ENCODE assay signal across 9 cellular contexts in genomic region chr20:57596998-57597939, GRCh38. TPM values are rescaled to one million over a fixed set of nuclear protein-coding genes. Genes with fewer than 3 reads are reported as not detected.
A peak's percentile ranks its signal among the peaks of the same experiment; 100 is the strongest.
DNase-seq lines count a peak whose midpoint lies in the region; ATAC-seq, FAIRE-seq and TF ChIP-seq lines count a peak whose summit lies in the region.
"Had no signal": no experiment of that assay in that cellular context is flagged by ENCODE, and none has a peak within 500 bp of the region (broad histone marks: within the 10 kb centered on the region; RNA-seq: fewer than 3 reads in every experiment).

No MANE protein-coding gene starts in this region.

- H3K4me1 ChIP-seq in HEK293 (ENCODE audit: control insufficient read depth, insufficient read depth, low read length) (no peaks in the 10 kb centered on the region), endodermal cell (ENCODE audit: control insufficient read depth, insufficient read depth, low read length) (no peaks in the 10 kb centered on the region), mucosa of descending colon (ENCODE audit: low read depth) (peaks cover 19% of the 10 kb centered on the region)

- CTCF ChIA-PET in HEK293 (lab: Yijun Ruan, JAX): interaction anchor here (0.5 to 7.9 kb wide), 22 partner anchors 9 to 1870 kb away, joined by 3 to 124 read pairs (median 4); no protein-coding TSS in a partner anchor

- no peaks in the 10 kb centered on the region for H3K27me3 ChIP-seq in endodermal cell (ENCODE audit: control insufficient read depth, insufficient read depth, low read length, poor library complexity, severe bottlenecking)

- WGBS in endodermal cell (ENCODE audit: insufficient coverage in 1 of 2, insufficient read length in 1 of 2), 2 experiments: 28 to 71% methylated on average over 8 to 39 of the region's 39 CpGs

- H3K9me3 ChIP-seq in HEK293 (ENCODE audit: control insufficient read depth, insufficient read depth, low read depth, low read length) (no peaks in the 10 kb centered on the region), endodermal cell (ENCODE audit: control insufficient read depth, low read length) (no peaks in the 10 kb centered on the region), mucosa of descending colon (no peaks in the 10 kb centered on the region)

- H3K36me3 ChIP-seq in HEK293 (ENCODE audit: control insufficient read depth in 2 of 2, insufficient read depth in 1 of 2, low read length in 2 of 2): no peaks in the 10 kb centered on the region
- no peaks in the 10 kb centered on the region for H3K36me3 ChIP-seq in endodermal cell (ENCODE audit: control insufficient read depth, insufficient read depth, low read length)
- H3K36me3 ChIP-seq in mucosa of descending colon (ENCODE audit: low read depth): no peaks in the 10 kb centered on the region

- H3K4me3 Mint-ChIP-seq in endodermal cell: no peak overlapping the region
- H3K4me3 Mint-ChIP-seq: activated naive CD8-positive, alpha-beta T cell had no signal

- intact Hi-C loops in mucosa of descending colon (cut with DNase I, micrococcal nuclease): loop anchor here (10.0 kb wide), 2 partner anchors 222 to 608 kb away; no protein-coding TSS in a partner anchor

- no peaks in the 10 kb centered on the region for H3K27me3 Mint-ChIP-seq in endodermal cell (ENCODE audit: insufficient read depth)
- H3K27me3 Mint-ChIP-seq: activated naive CD8-positive, alpha-beta T cell had no signal

- no peak overlapping the region for H3K9ac ChIP-seq in endodermal cell (ENCODE audit: extremely low read depth, low read length, poor library complexity, severe bottlenecking)

- H3K4me3 ChIP-seq in HEK293 (ENCODE audit: low read depth, low read length): no peak overlapping the region
- H3K4me3 ChIP-seq in endodermal cell (ENCODE audit: low read length): no peak overlapping the region
- no peak overlapping the region for H3K4me3 ChIP-seq in mucosa of descending colon

- no peak overlapping the region for H3K27ac ChIP-seq in HEK293 (ENCODE audit: extremely low read depth, low read depth, low read length)
- no peak overlapping the region for H3K27ac ChIP-seq in endodermal cell (ENCODE audit: low read depth, low read length)

- TF ChIP-seq CTCF in D721Med (IDR thresholded peaks at IDR 0.05; ENCODE audit: insufficient read depth, missing control alignments) (peak; percentile 77), HEK293 (tag by site-specific recombination; IDR thresholded peaks at IDR 0.05) (peak; percentile 92), endodermal cell (conservative IDR thresholded peaks at IDR 0.05) (peak; percentile 98), mucosa of descending colon (IDR thresholded peaks at IDR 0.05) (peak; percentile 91)

- H3K27ac Mint-ChIP-seq in endodermal cell: no peak overlapping the region
- H3K27ac Mint-ChIP-seq: activated naive CD8-positive, alpha-beta T cell had no signal

- peaks cover 5% of the 10 kb centered on the region for H3K4me1 Mint-ChIP-seq in endodermal cell

- ATAC-seq in mucosa of descending colon (peak; percentile 76), GM18858 (IDR thresholded peaks at IDR 0.05; ENCODE audit: unreplicated experiment) (no peak)

- POLR2A ChIA-PET in HEK293 (lab: Yijun Ruan, JAX): no interaction called here

- peak; percentile 76 for DNase-seq in D721Med (ENCODE audit: insufficient read length, low spot score)
- peak; percentile 15 for DNase-seq in NCI-H748 treated with DMSO at 0.1 percent for 48 hours (lab: John Stamatoyannopoulos, UW)
- peak; percentile 48 to 55 for DNase-seq in activated CD8-positive, alpha-beta memory T cell treated with anti-CD3 and anti-CD28 coated beads for 4 hours (ENCODE audit: low read depth in 2 of 2)
- DNase-seq in endodermal cell: peak; percentile 91
- peak; percentile 77 to 88 (median 85) for DNase-seq in mucosa of descending colon
- DNase-seq in stimulated activated CD8-positive, alpha-beta memory T cell treated with anti-CD3 and anti-CD28 coated beads, Interleukin-7, amount 100 ng/mL, for 24 hours (ENCODE audit: low read depth): peak; percentile 43

- no peaks in the 10 kb centered on the region for H3K36me3 Mint-ChIP-seq in endodermal cell (ENCODE audit: low read depth)
- H3K36me3 Mint-ChIP-seq: activated naive CD8-positive, alpha-beta T cell had no signal

- FAIRE-seq in D721Med (lab: Jason Lieb, UNC): no peak

- H3K9me3 Mint-ChIP-seq in endodermal cell: no peaks in the 10 kb centered on the region

TF ChIP-seq in HEK293, 187 proteins besides CTCF, POLR2A, EP300 and RAD21 (continues in another document):
- TF ChIP-seq SP2 (tag by site-specific recombination; IDR thresholded peaks at IDR 0.05): peak; percentile 7; the same call in 1 of the 2 replicates
- TF ChIP-seq ZNF16 (tag by site-specific recombination; IDR thresholded peaks at IDR 0.05; ENCODE audit: low read depth): no peak
- TF ChIP-seq ZBTB7A (tag by site-specific recombination; IDR thresholded peaks at IDR 0.05; ENCODE audit: low read depth): no peak
- no peak for TF ChIP-seq ZNF214 (tag by site-specific recombination; IDR thresholded peaks at IDR 0.05; ENCODE audit: borderline replicate concordance)
- TF ChIP-seq ZXDB (tag by site-specific recombination; IDR thresholded peaks at IDR 0.05): peak; percentile 83
- peak; percentile 39; the same call in 1 of the 2 replicates for TF ChIP-seq KLF17 (tag by site-specific recombination; IDR thresholded peaks at IDR 0.05)
- TF ChIP-seq ZNF600 (tag by site-specific recombination; IDR thresholded peaks at IDR 0.05): 0 out of 2 replicates have a peak, but pooled peaks have one; percentile 24
- TF ChIP-seq, protein P1, sequence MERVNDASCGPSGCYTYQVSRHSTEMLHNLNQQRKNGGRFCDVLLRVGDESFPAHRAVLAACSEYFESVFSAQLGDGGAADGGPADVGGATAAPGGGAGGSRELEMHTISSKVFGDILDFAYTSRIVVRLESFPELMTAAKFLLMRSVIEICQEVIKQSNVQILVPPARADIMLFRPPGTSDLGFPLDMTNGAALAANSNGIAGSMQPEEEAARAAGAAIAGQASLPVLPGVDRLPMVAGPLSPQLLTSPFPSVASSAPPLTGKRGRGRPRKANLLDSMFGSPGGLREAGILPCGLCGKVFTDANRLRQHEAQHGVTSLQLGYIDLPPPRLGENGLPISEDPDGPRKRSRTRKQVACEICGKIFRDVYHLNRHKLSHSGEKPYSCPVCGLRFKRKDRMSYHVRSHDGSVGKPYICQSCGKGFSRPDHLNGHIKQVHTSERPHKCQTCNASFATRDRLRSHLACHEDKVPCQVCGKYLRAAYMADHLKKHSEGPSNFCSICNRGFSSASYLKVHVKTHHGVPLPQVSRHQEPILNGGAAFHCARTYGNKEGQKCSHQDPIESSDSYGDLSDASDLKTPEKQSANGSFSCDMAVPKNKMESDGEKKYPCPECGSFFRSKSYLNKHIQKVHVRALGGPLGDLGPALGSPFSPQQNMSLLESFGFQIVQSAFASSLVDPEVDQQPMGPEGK (tag by site-specific recombination; IDR thresholded peaks at IDR 0.05): peak; percentile 59; the same call in 1 of the 2 replicates
- TF ChIP-seq GLIS1 (tag by site-specific recombination; IDR thresholded peaks at IDR 0.05): peak; percentile 66
- TF ChIP-seq ZBTB8A (tag by site-specific recombination; IDR thresholded peaks at IDR 0.05): 0 out of 2 replicates have a peak, but pooled peaks have one; percentile 10
- peak; percentile 50; the same call in 1 of the 2 replicates for TF ChIP-seq KLF1 (tag by site-specific recombination; IDR thresholded peaks at IDR 0.05)
- TF ChIP-seq ZNF350 (tag by site-specific recombination; IDR thresholded peaks at IDR 0.05): no peak
- peak; percentile 62 for TF ChIP-seq ZNF654 (tag by site-specific recombination; IDR thresholded peaks at IDR 0.05; ENCODE audit: low read depth)
- TF ChIP-seq EGR2 (tag by site-specific recombination; IDR thresholded peaks at IDR 0.05; ENCODE audit: low read depth): peak; percentile 59
- TF ChIP-seq FEZF1 (tag by site-specific recombination; IDR thresholded peaks at IDR 0.05): no peak
- no peak for TF ChIP-seq ZNF133 (tag by site-specific recombination; IDR thresholded peaks at IDR 0.05)
- TF ChIP-seq GLIS2 (tag by site-specific recombination; IDR thresholded peaks at IDR 0.05): peak; percentile 79
- TF ChIP-seq ZNF398 (tag by site-specific recombination; IDR thresholded peaks at IDR 0.05): peak; percentile 38; the same call in 1 of the 2 replicates
- TF ChIP-seq ZIC2 (tag by site-specific recombination; IDR thresholded peaks at IDR 0.05): peak; percentile 53

RNA-seq across cellular contexts. Expression of gene ZBP1, which starts 23.0 kb away (rescaled TPM):
- total RNA-seq in endodermal cell (not detected), mucosa of descending colon (10 to 100 TPM in 1 of 3 donors, 1 to 10 TPM in 2; 1.8 to 12.8 (median 3.6) TPM)
- not detected for polyA plus RNA-seq in endodermal cell (2013, experiment 1 of 2)
- not detected for polyA plus RNA-seq in endodermal cell (2013, experiment 2 of 2)

RNA-seq across cellular contexts. Expression of gene PCK1, which starts 36.4 kb away (rescaled TPM):
- not detected for total RNA-seq in endodermal cell
- polyA plus RNA-seq in endodermal cell (2013, experiment 1 of 2): 0.25 TPM
- polyA plus RNA-seq in endodermal cell (2013, experiment 2 of 2): 0.70 TPM
- total RNA-seq in mucosa of descending colon: 100 to 1,000 TPM; 134 to 467 (median 136) TPM

Comparison
In these comparisons a context has a peak if more than half of its experiments do, and no peak if none do; other contexts are left out.
1. DNase-seq: peak in every context shown above with its lines; median percentile 91 in endodermal cell; 85 in mucosa of descending colon; 76 in D721Med; 52 in activated CD8-positive, alpha-beta memory T cell treated with anti-CD3 and anti-CD28 coated beads for 4 hours; 43 in stimulated activated CD8-positive, alpha-beta memory T cell treated with anti-CD3 and anti-CD28 coated beads, Interleukin-7, amount 100 ng/mL, for 24 hours; 15 in NCI-H748 treated with DMSO at 0.1 percent for 48 hours.
2. RNA of gene PCK1, which starts 36.4 kb away (total RNA-seq): 134 to 467 TPM in mucosa of descending colon; not detected in endodermal cell; every median in the first group is over 100 times any median in the second.
3. Peak in every context shown above with its lines, with median percentiles within 50 percentile points of each other: CTCF ChIP-seq.